ENCODE assay signal across 18 cellular contexts in the genomic region with DNA sequence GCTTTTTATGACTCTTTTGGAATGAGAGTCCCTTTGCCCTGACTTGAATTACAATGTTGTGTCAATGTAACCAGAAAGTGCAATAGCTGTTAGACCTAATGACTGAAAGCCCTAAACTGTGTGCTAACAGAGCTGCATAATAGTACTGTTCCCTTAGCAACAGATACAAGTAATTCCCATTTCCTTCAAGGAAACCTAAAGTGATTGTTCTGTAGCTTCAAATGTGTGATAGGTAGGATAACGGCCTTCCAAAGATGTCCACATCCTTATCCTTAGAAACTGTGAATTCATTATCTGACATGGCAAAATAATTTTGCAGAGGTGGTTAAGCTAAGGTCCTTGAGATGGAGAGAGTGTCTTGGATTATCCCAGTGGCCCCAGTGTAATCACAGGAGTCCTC.
"Had no signal": no experiment of that assay in that cellular context is flagged by ENCODE, and none has a peak within 500 bp of the region (broad histone marks: within the 10 kb centered on the region; RNA-seq: fewer than 3 reads in every experiment).

No MANE protein-coding gene starts in this region.

- H3K27ac ChIP-seq: RWPE1 had no signal

- H3K9me3 ChIP-seq: SK-N-SH had no signal

- DNase-seq: KBM-7, MV-4-11, NCI-H1048, NCI-H1105, NCI-H1417, NCI-H1436 treated with DMSO at 0.1 percent for 48 hours, NCI-H1694, NCI-H187 treated with DMSO at 0.1 percent for 48 hours, NCI-H2029 treated with DMSO at 0.1 percent for 48 hours, NCI-H2171, NCI-H345, NCI-H446 treated with DMSO at 0.1 percent for 48 hours, NCI-H510A treated with DMSO at 0.1 percent for 48 hours, NCI-H526, NCI-H748 treated with DMSO at 0.1 percent for 48 hours, SHP77, SK-N-SH had no signal
